ENCODE assay signal across 8 cellular contexts in the genomic region with DNA sequence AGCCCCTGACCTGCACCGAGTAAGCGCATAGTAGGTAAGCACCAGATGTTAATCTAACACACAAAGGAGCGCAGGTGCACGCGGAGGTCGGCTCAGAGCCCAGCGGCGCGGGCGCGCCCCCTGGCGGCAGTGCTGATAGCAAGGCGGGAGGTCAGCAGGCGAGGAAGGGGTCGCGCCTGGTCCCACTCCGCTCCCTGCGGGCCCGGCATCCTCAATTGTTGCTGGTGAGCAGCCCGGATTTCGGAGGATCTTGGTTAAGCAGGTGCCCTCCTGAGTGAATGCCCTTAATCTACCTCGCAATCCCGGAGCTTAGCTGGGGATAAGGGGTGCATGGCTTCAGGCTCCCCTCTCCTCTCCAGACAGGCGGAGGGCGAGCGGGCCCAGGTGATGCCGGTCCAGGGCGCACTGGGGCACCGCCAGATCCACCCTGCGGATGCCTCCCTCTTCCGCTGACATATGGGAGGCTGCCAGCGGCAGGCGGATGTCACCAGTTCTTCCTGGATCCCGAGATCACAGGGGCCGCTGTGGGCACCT. TPM values are rescaled to one million over a fixed set of nuclear protein-coding genes. Genes with fewer than 3 reads are reported as not detected.
A peak's percentile ranks its signal among the peaks of the same experiment; 100 is the strongest.
DNase-seq lines count a peak whose midpoint lies in the region; ATAC-seq and TF ChIP-seq lines count a peak whose summit lies in the region.

No MANE protein-coding gene starts in this region.

- H3K4me1 ChIP-seq in thoracic aorta (ENCODE audit: control insufficient read depth in 1 of 2, low read depth in 2 of 2) (peaks cover 14 to 21% of the 10 kb centered on the region in 2 donors), aorta (ENCODE audit: control insufficient read depth in 1 of 2, insufficient read depth in 2 of 2, low read length in 2 of 2) (no peaks in the 10 kb centered on the region)

- in situ Hi-C loops in G401 (cut with HindIII; ENCODE audit: low sequenced_read_pairs) = no loop called here

- peak; percentile 53 for DNase-seq in Right ventricle myocardium superior
- DNase-seq in left cardiac atrium = no peak
- peak; percentile 64 for DNase-seq in activated CD4-positive, alpha-beta T cell treated with anti-CD3 and anti-CD28 coated beads for 48 hours
- DNase-seq in glutamatergic neuron = peak; percentile 43
- DNase-seq in thoracic aorta (ENCODE audit: low spot score) = no peak
- DNase-seq in aorta = no peak
- no peak for DNase-seq in HT-29 (ENCODE audit: low spot score)
- DNase-seq in G401 (ENCODE audit: low spot score) = no peak

- H3K27me3 ChIP-seq in thoracic aorta (replicated peaks; ENCODE audit: insufficient read depth) (peaks cover 5% of the 10 kb centered on the region), aorta (ENCODE audit: control insufficient read depth in 1 of 2, insufficient read depth in 2 of 2, low read length in 1 of 2) (peaks cover 0 to 3% of the 10 kb centered on the region in 2 donors)

- peaks cover 17% of the 10 kb centered on the region for H3K27me3 Mint-ChIP-seq in glutamatergic neuron (ENCODE audit: unreplicated experiment)

- H3K27ac Mint-ChIP-seq in glutamatergic neuron (ENCODE audit: unreplicated experiment) = no peak overlapping the region

- peaks cover 4% of the 10 kb centered on the region for H3K4me1 Mint-ChIP-seq in glutamatergic neuron (ENCODE audit: low read depth, unreplicated experiment)

- peak; percentile 81 for TF ChIP-seq CTCF in glutamatergic neuron (IDR thresholded peaks at IDR 0.05; ENCODE audit: partially characterized antibody, unreplicated experiment)
- peak; percentile 19 for TF ChIP-seq CTCF in thoracic aorta (IDR thresholded peaks at IDR 0.05)

- H3K4me3 Mint-ChIP-seq in glutamatergic neuron (ENCODE audit: unreplicated experiment) = no peak overlapping the region

- H3K9me3 ChIP-seq in thoracic aorta = no peaks in the 10 kb centered on the region
- no peaks in the 10 kb centered on the region for H3K9me3 ChIP-seq in aorta (ENCODE audit: control insufficient read depth, low read length)

- peaks cover 1% of the 10 kb centered on the region for H3K9me3 Mint-ChIP-seq in glutamatergic neuron (ENCODE audit: unreplicated experiment)

- intact Hi-C loops in Right ventricle myocardium superior (cut with DNase I) (no loop called here), left cardiac atrium (cut with DNase I) (no loop called here), aorta (cut with DNase I) (no loop called here)

- H3K4me3 ChIP-seq in thoracic aorta (no peak overlapping the region), aorta (ENCODE audit: low read length in 2 of 2) (no peak overlapping the region)

- no peaks in the 10 kb centered on the region for H3K36me3 Mint-ChIP-seq in glutamatergic neuron (ENCODE audit: unreplicated experiment)

- H3K27ac ChIP-seq in thoracic aorta (no peak overlapping the region), aorta (ENCODE audit: low read depth in 1 of 2, low read length in 2 of 2) (no peak overlapping the region)

- no peaks in the 10 kb centered on the region for H3K36me3 ChIP-seq in thoracic aorta
- no peaks in the 10 kb centered on the region for H3K36me3 ChIP-seq in aorta (ENCODE audit: control insufficient read depth in 1 of 2, insufficient read depth in 2 of 2, low read length in 1 of 2)

- 19 to 23% methylated on average over 35 of the region's 35 CpGs for WGBS in aorta, 2 donors

- ATAC-seq in Right ventricle myocardium superior (ENCODE audit: poor library complexity) (no peak), left cardiac atrium (no peak), thoracic aorta (ENCODE audit: insufficient number of reproducible peaks, low FRiP score, low read depth) (no peak), aorta (ENCODE audit: low FRiP score) (no peak)

RNA-seq across cellular contexts. Expression of gene WNT3, which starts 4.0 kb away (rescaled TPM):
- total RNA-seq in Right ventricle myocardium superior (0.91 TPM), left cardiac atrium (1 to 10 TPM; 1.1 to 2.1 TPM), glutamatergic neuron (ENCODE audit: unreplicated experiment) (1.7 TPM), thoracic aorta (under 1 TPM; 0.27 to 0.35 TPM), aorta (under 1 TPM; 0.39 to 0.96 TPM)
- polyA plus RNA-seq in aorta = 1 to 10 TPM in 1 of 2 donors, under 1 TPM in 1; 0.15 to 1.0 TPM
- 0.08 TPM in 2 replicates for total RNA-seq in HT-29 (2014; rRNA removed; shearing (Covaris generic))
- total RNA-seq in G401 (2014; rRNA removed; shearing (Covaris generic)) = not detected in 2 replicates

RNA-seq across cellular contexts. Expression of gene WNT9B, which starts 28.9 kb away (rescaled TPM):
- total RNA-seq in Right ventricle myocardium superior (0.13 TPM), left cardiac atrium (1 to 10 TPM in 1 of 2 donors, under 1 TPM in 1; 0.53 to 3.8 TPM), glutamatergic neuron (ENCODE audit: unreplicated experiment) (not detected), thoracic aorta (1 to 10 TPM in 1 of 2 donors, not detected in 1; 2.2 TPM), aorta (under 1 TPM; 0.57 to 0.84 TPM)
- polyA plus RNA-seq in aorta = under 1 TPM in 1 of 2 donors, not detected in 1; 0.05 TPM
- total RNA-seq in HT-29 (2014; rRNA removed; shearing (Covaris generic)) = 0.28 TPM in 1 of 2 replicates, not detected in the other
- total RNA-seq in G401 (2014; rRNA removed; shearing (Covaris generic)) = not detected in 2 replicates

Comparison
In these comparisons a context has a peak if more than half of its experiments do, and no peak if none do; other contexts are left out.
1. DNase-seq: peak in Right ventricle myocardium superior (single experiment), activated CD4-positive, alpha-beta T cell treated with anti-CD3 and anti-CD28 coated beads for 48 hours (single experiment) and glutamatergic neuron (single experiment); none in left cardiac atrium (single experiment), thoracic aorta (single experiment), aorta (0 of 2), HT-29 (single experiment) and G401 (single experiment).